Comparison of ENCODE assay signal across 16 cellular contexts in genomic region chr9:111411266-111411665, GRCh38.
DNase-seq lines count a peak whose midpoint lies in the region; ATAC-seq, FAIRE-seq and TF ChIP-seq lines count a peak whose summit lies in the region.
"Had no signal": no experiment of that assay in that cellular context is flagged by ENCODE, and none has a peak within 500 bp of the region (broad histone marks: within the 10 kb centered on the region; RNA-seq: fewer than 3 reads in every experiment).

No MANE protein-coding gene starts in this region.

- intact Hi-C loops in lower lobe of right lung (cut with DNase I) = no loop called here

- H3K27ac ChIP-seq in lower lobe of right lung = no peak overlapping the region
- H3K27ac ChIP-seq: A549, C4-2B had no signal

- peak overlapping the region; percentile 6 for H3K27ac Mint-ChIP-seq in T-helper 17 cell
- H3K27ac Mint-ChIP-seq: CD4-positive, alpha-beta memory T cell; GM23338 had no signal

- H3K27me3 Mint-ChIP-seq in T-helper 17 cell = no peaks in the 10 kb centered on the region
- H3K27me3 Mint-ChIP-seq: CD4-positive, alpha-beta memory T cell had no signal

- H3K4me3 ChIP-seq in bronchial epithelial cell (ENCODE audit: low read depth, low read length) = no peak overlapping the region
- H3K4me3 ChIP-seq in lower lobe of right lung = no peak overlapping the region
- H3K4me3 ChIP-seq: A549, GM12878, GM23338 had no signal

- no peaks in the 10 kb centered on the region for H3K4me1 ChIP-seq in lower lobe of right lung
- H3K4me1 ChIP-seq: A549, BE2C had no signal

- no peaks in the 10 kb centered on the region for H3K27me3 ChIP-seq in bronchial epithelial cell (ENCODE audit: control insufficient read depth, insufficient read depth, low read length)
- no peaks in the 10 kb centered on the region for H3K27me3 ChIP-seq in lower lobe of right lung (ENCODE audit: low read depth)
- H3K27me3 ChIP-seq: BE2C had no signal

- H3K9me3 ChIP-seq in T-helper 17 cell (ENCODE audit: control insufficient read depth, low read length, poor library complexity, severe bottlenecking) (no peaks in the 10 kb centered on the region), lower lobe of right lung (no peaks in the 10 kb centered on the region)
- H3K9me3 ChIP-seq: BE2C had no signal

- FAIRE-seq in bronchial epithelial cell (lab: Jason Lieb, UNC) = no peak
- FAIRE-seq: A549, GM19239 had no signal

- ATAC-seq in T-helper 17 cell (no peak), GM19455 (IDR thresholded peaks at IDR 0.05; ENCODE audit: unreplicated experiment) (no peak), GM19463 (IDR thresholded peaks at IDR 0.05; ENCODE audit: unreplicated experiment) (no peak), lower lobe of right lung (no peak)
- ATAC-seq: A549, GM12878, GM23338 had no signal

- TF ChIP-seq CTCF in bronchial epithelial cell (IDR thresholded peaks at IDR 0.05; ENCODE audit: insufficient read depth, low read length, severe bottlenecking) (no peak), lower lobe of right lung (IDR thresholded peaks at IDR 0.05) (no peak)

- peaks cover 17% of the 10 kb centered on the region for H3K36me3 ChIP-seq in bronchial epithelial cell (ENCODE audit: control insufficient read depth, insufficient read depth, low read length)
- H3K36me3 ChIP-seq in lower lobe of right lung = peaks cover 100% of the 10 kb centered on the region

- no peaks in the 10 kb centered on the region for H3K4me1 Mint-ChIP-seq in T-helper 17 cell

- peaks cover 21% of the 10 kb centered on the region for H3K36me3 Mint-ChIP-seq in T-helper 17 cell (ENCODE audit: low read depth)

- DNase-seq in T-helper 17 cell (no peak), bronchial epithelial cell (ENCODE audit: low read depth) (peak; percentile 65), inferior parietal cortex (ENCODE audit: extremely low spot score) (peak; percentile 57), superior temporal gyrus (ENCODE audit: extremely low spot score) (peak; percentile 77), lower lobe of right lung (no peak)
- DNase-seq: BE2C; CD4-positive, alpha-beta memory T cell; DMS79; H7 had no signal

- no peak overlapping the region for H3K4me3 Mint-ChIP-seq in T-helper 17 cell
- H3K4me3 Mint-ChIP-seq: CD4-positive, alpha-beta memory T cell; GM23338 had no signal

Comparison
In these comparisons a context has a peak if more than half of its experiments do, and no peak if none do; other contexts are left out.
1. DNase-seq: peak in bronchial epithelial cell (single experiment), inferior parietal cortex (single experiment) and superior temporal gyrus (single experiment); none in T-helper 17 cell (0 of 3) and lower lobe of right lung (single experiment).